Comparison of ENCODE assay signal across 8 cellular contexts in the genomic region with DNA sequence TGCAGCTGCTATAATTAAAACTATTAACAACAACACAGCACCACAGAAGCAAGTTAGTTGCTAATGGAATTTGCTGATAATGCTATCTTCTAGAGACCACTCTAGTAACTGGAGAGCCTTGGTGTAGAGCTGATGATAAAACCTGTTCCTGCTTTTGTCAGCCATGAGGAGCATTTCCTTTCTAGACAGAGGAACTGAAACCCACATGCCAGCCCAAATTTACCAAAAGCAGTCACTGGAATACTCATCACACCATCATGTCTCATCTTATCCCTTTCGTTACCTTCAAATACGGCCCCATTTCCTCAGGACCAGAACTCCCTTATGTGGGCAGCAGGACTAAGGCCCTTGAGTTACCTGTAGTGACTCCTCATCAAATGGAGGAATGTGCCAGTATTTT. TPM values are rescaled to one million over a fixed set of nuclear protein-coding genes. Genes with fewer than 3 reads are reported as not detected.
DNase-seq lines count a peak whose midpoint lies in the region; ATAC-seq and TF ChIP-seq lines count a peak whose summit lies in the region.
"Not testable (repeated sequence)": the region's sequence is repeated elsewhere in the genome, so short reads cannot be mapped to it uniquely, and the experiment has no call there.

No MANE protein-coding gene starts in this region.

- H4K20me1 ChIP-seq in BLaER1 treated with 17β-estradiol and CSF1 and Interleukin-3, amounts not matched to agents 10 nM and 100 nM; OCI-LY7 (ENCODE audit: insufficient read depth, low read length): not testable (repeated sequence)

- CTCF ChIA-PET in OCI-LY7 (lab: Charles Lee; ENCODE audit: unreplicated experiment), result not testable (repeated sequence)

- H3K4me3 ChIP-seq in BLaER1 treated with 17β-estradiol and CSF1 and Interleukin-3, amounts not matched to agents 10 nM and 100 nM; OCI-LY7 (ENCODE audit: low read depth, low read length, poor library complexity, severe bottlenecking); upper lobe of right lung: not testable (repeated sequence)

- H3K36me3 ChIP-seq in BLaER1 treated with 17β-estradiol and CSF1 and Interleukin-3, amounts not matched to agents 10 nM and 100 nM; OCI-LY7 (ENCODE audit: insufficient read depth, low read length); upper lobe of right lung: not testable (repeated sequence)

- H3K27ac Mint-ChIP-seq in memory B cell, result not testable (repeated sequence)

- peaks cover 5 to 14% (median 10%) of the 10 kb centered on the region in 10 experiments; a peak in 18 of 20 replicates for H3K4me1 ChIP-seq in BLaER1 treated with 17β-estradiol and CSF1 and Interleukin-3, amounts not matched to agents 10 nM and 100 nM
- H3K4me1 ChIP-seq in OCI-LY7 (ENCODE audit: insufficient read depth, low read length, poor library complexity, severe bottlenecking); upper lobe of right lung: not testable (repeated sequence)

- H3K79me2 ChIP-seq in OCI-LY7 (ENCODE audit: insufficient read depth, low read depth, low read length), result not testable (repeated sequence)

- not testable (repeated sequence) for TF ChIP-seq CTCF in OCI-LY7 (conservative IDR thresholded peaks at IDR 0.05; ENCODE audit: low read length); upper lobe of right lung (IDR thresholded peaks at IDR 0.05)

- H3K27me3 ChIP-seq in BLaER1 treated with 17β-estradiol and CSF1 and Interleukin-3, amounts not matched to agents 10 nM and 100 nM; upper lobe of right lung: not testable (repeated sequence)

- POLR2A ChIA-PET in OCI-LY7 (lab: Charles Lee), result not testable (repeated sequence)

- not testable (repeated sequence) for DNase-seq in OCI-LY7 (ENCODE audit: low spot score); memory B cell (ENCODE audit: low spot score in 2 of 2); upper lobe of right lung

- peak overlapping the region in 4 of 11 experiments; percentile 13 to 43 (median 20); a peak in 2 of 22 replicates for H3K27ac ChIP-seq in BLaER1 treated with 17β-estradiol and CSF1 and Interleukin-3, amounts not matched to agents 10 nM and 100 nM
- not testable (repeated sequence) for H3K27ac ChIP-seq in OCI-LY7 (ENCODE audit: low read depth, low read length, poor library complexity, severe bottlenecking); upper lobe of right lung

- not testable (repeated sequence) for H3K9me3 ChIP-seq in BLaER1 treated with 17β-estradiol and CSF1 and Interleukin-3, amounts not matched to agents 10 nM and 100 nM (replicated peaks in 1 of 11); OCI-LY7 (ENCODE audit: low read length); upper lobe of right lung

- not testable (repeated sequence) for H3K9me3 Mint-ChIP-seq in memory B cell

- not testable (repeated sequence) for H3K9ac ChIP-seq in BLaER1 treated with 17β-estradiol and CSF1 and Interleukin-3, amounts not matched to agents 10 nM and 100 nM

- not testable (repeated sequence) for H3K9me2 ChIP-seq in OCI-LY7 (ENCODE audit: insufficient read depth, low read length)

- not testable (repeated sequence) for H2AFZ ChIP-seq in OCI-LY7 (ENCODE audit: low read length)

- not testable (repeated sequence) for H3K4me3 Mint-ChIP-seq in memory B cell

- not testable (repeated sequence) for BruUV-seq in OCI-LY7 (replicated peaks; lab: Mats Ljungman, UMichigan)

- intact Hi-C loops in OCI-LY7 (cut with micrococcal nuclease; ENCODE audit: unreplicated experiment); upper lobe of right lung (cut with DNase I): not testable (repeated sequence)

- ATAC-seq in GM19328 (IDR thresholded peaks at IDR 0.05; ENCODE audit: unreplicated experiment), result peak; percentile 58
- peak; percentile 67 for ATAC-seq in GM21423 (IDR thresholded peaks at IDR 0.05; ENCODE audit: unreplicated experiment)
- ATAC-seq in HG02610 (IDR thresholded peaks at IDR 0.05; ENCODE audit: unreplicated experiment), result peak; percentile 81
- ATAC-seq in HG03196 (IDR thresholded peaks at IDR 0.05; ENCODE audit: unreplicated experiment), result peak; percentile 49
- ATAC-seq in memory B cell (ENCODE audit: low read depth), result peak; percentile 63
- ATAC-seq in upper lobe of right lung, result peak; percentile 72

- H3K4me1 Mint-ChIP-seq in memory B cell, result not testable (repeated sequence)

- peak overlapping the region; percentile 46 to 76 (median 58); a peak in 20 of 22 replicates for H3K4me2 ChIP-seq in BLaER1 treated with 17β-estradiol and CSF1 and Interleukin-3, amounts not matched to agents 10 nM and 100 nM
- H3K4me2 ChIP-seq in OCI-LY7 (ENCODE audit: low read length), result 0 out of 2 replicates have a peak overlapping the region, but pooled peaks have one; percentile 23

- not testable (repeated sequence) for H3K36me3 Mint-ChIP-seq in memory B cell

- H3K27me3 Mint-ChIP-seq in memory B cell, result not testable (repeated sequence)

RNA-seq across cellular contexts. Expression of a gene that starts 40.9 kb away (rescaled TPM):
- 1.2 TPM in 2 replicates for total RNA-seq in OCI-LY7 (2014; rRNA removed; shearing (Covaris generic))
- 1.3 and 2.5 TPM in 2 replicates for total RNA-seq in OCI-LY7 (2022)
- 5.1 TPM for total RNA-seq in upper lobe of right lung
